In the genomic region with DNA sequence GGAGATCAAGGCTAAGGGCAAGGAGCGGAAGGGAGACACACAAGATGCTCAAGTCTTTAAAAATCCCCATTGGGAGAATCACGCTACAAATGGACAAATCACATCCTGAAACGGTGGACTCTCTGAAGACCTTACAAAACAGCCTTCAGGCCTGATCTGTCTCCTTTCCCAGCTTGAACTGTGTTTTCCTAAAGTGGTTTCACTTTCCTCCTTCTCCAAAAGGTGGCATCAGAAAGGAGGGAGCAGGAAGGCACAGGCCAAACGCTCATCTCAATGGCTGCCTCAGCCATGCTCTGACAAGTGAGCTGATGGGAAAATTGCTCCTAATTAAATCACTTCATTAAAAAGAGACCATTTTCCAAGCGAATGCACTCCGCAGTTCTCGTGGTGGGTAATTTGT, we compare ENCODE assay signal across 8 cellular contexts. TPM values are rescaled to one million over a fixed set of nuclear protein-coding genes. Genes with fewer than 3 reads are reported as not detected.
DNase-seq lines count a peak whose midpoint lies in the region; ATAC-seq, FAIRE-seq and TF ChIP-seq lines count a peak whose summit lies in the region.

No MANE protein-coding gene starts in this region.

- H3K36me3 ChIP-seq in pancreas: no peaks in the 10 kb centered on the region

- WGBS in pancreas, 2 donors: 46% methylated on average over 7 of the region's 7 CpGs

- DNase-seq in ELF-1 (ENCODE audit: low read depth, low spot score): peak; percentile 51
- DNase-seq in NCI-H2196 treated with DMSO at 0.1 percent for 48 hours (lab: John Stamatoyannopoulos, UW; ENCODE audit: unreplicated experiment): peak; percentile 57
- peak; percentile 47 for DNase-seq in dedifferentiated amniotic fluid mesenchymal stem cell (ENCODE audit: extremely low spot score)
- DNase-seq in pancreas: no peak
- no peak for DNase-seq in COLO829 (ENCODE audit: low spot score)
- no peak for DNase-seq in activated gamma-delta T cell treated with Interleukin-2 at 50 U/mL for 16 hours
- no peak for DNase-seq in AML-193 (lab: John Stamatoyannopoulos, UW)

- H3K27ac ChIP-seq in pancreas: no peak overlapping the region

- no peaks in the 10 kb centered on the region for H3K9me3 Mint-ChIP-seq in activated T-helper 17 cell treated with anti-CD3 and anti-CD28 coated beads, Interleukin-2, amount 50 U/mL, for 72 hours

- no peaks in the 10 kb centered on the region for H3K9me3 ChIP-seq in pancreas

- peak in 3 of 4 donors; percentile 79 to 83 (median 80) for ATAC-seq in pancreas
- ATAC-seq in activated T-helper 17 cell treated with anti-CD3 and anti-CD28 coated beads, Interleukin-2, amount 50 U/mL, for 72 hours (replicated peaks): no peak

- FAIRE-seq in pancreas (lab: Jason Lieb, UNC): no peak

- no peak overlapping the region for H3K27ac Mint-ChIP-seq in activated T-helper 17 cell treated with anti-CD3 and anti-CD28 coated beads, Interleukin-2, amount 50 U/mL, for 72 hours

- H3K4me1 ChIP-seq in pancreas: no peaks in the 10 kb centered on the region

- H3K27me3 Mint-ChIP-seq in activated T-helper 17 cell treated with anti-CD3 and anti-CD28 coated beads, Interleukin-2, amount 50 U/mL, for 72 hours: peaks cover 50% of the 10 kb centered on the region

- no peak for TF ChIP-seq CTCF in pancreas (IDR thresholded peaks at IDR 0.05)

- H3K4me1 Mint-ChIP-seq in activated T-helper 17 cell treated with anti-CD3 and anti-CD28 coated beads, Interleukin-2, amount 50 U/mL, for 72 hours: no peaks in the 10 kb centered on the region

- no peaks in the 10 kb centered on the region for H3K27me3 ChIP-seq in pancreas

- H3K4me3 ChIP-seq in pancreas: no peak overlapping the region

- intact Hi-C loops in pancreas (cut with DNase I): no loop called here

- H3K4me3 Mint-ChIP-seq in activated T-helper 17 cell treated with anti-CD3 and anti-CD28 coated beads, Interleukin-2, amount 50 U/mL, for 72 hours: no peak overlapping the region

- no peaks in the 10 kb centered on the region for H3K36me3 Mint-ChIP-seq in activated T-helper 17 cell treated with anti-CD3 and anti-CD28 coated beads, Interleukin-2, amount 50 U/mL, for 72 hours (ENCODE audit: low read depth)

RNA-seq across cellular contexts. Expression of a gene that starts 47.7 kb away (rescaled TPM):
- total RNA-seq in pancreas: 1 to 10 TPM; 2.4 to 4.4 (median 3.7) TPM
- 1 to 10 TPM in 1 of 2 donors, under 1 TPM in 1; 0.95 to 1.9 TPM for polyA plus RNA-seq in pancreas
- 10 to 100 TPM; 12.0 to 17.5 TPM for total RNA-seq in activated T-helper 17 cell treated with anti-CD3 and anti-CD28 coated beads, Interleukin-2, amount 50 U/mL, for 72 hours

Comparison
In these comparisons a context has a peak if more than half of its experiments do, and no peak if none do; other contexts are left out.
1. DNase-seq: peak in ELF-1 (single experiment), NCI-H2196 treated with DMSO at 0.1 percent for 48 hours (single experiment) and dedifferentiated amniotic fluid mesenchymal stem cell (single experiment); none in pancreas (0 of 6), COLO829 (single experiment), activated gamma-delta T cell treated with Interleukin-2 at 50 U/mL for 16 hours (single experiment) and AML-193 (0 of 2).